ENCODE assay signal across 8 cellular contexts in genomic region chr16:4616047-4616811, GRCh38. TPM values are rescaled to one million over a fixed set of nuclear protein-coding genes. Genes with fewer than 3 reads are reported as not detected.
DNase-seq lines count a peak whose midpoint lies in the region; TF ChIP-seq lines count a peak whose summit lies in the region.

No MANE protein-coding gene starts in this region.

- TF ChIP-seq CTCF in Loucy (conservative IDR thresholded peaks at IDR 0.05; ENCODE audit: low read length) (peak; percentile 43), fibroblast of villous mesenchyme (IDR thresholded peaks at IDR 0.05; ENCODE audit: insufficient read depth, low read depth, low read length) (peak; percentile 30), neural cell (IDR thresholded peaks at IDR 0.05; ENCODE audit: poor library complexity, severe bottlenecking) (peak; percentile 63), stomach (IDR thresholded peaks at IDR 0.05) (peak in 2 of 7 experiments; percentile 19 to 44)

- TF ChIP-seq EP300 in neural cell (conservative IDR thresholded peaks at IDR 0.05; ENCODE audit: poor library complexity, severe bottlenecking) = peak; percentile 87
- TF ChIP-seq EP300 in stomach (IDR thresholded peaks at IDR 0.05) = peak; percentile 33

- WGBS in stomach, 5 donors = 0 to 1% (median 0%) methylated on average over 36 to 57 of the region's 57 CpGs

- H4K20me1 ChIP-seq in Loucy (ENCODE audit: insufficient read depth, low read length, poor library complexity, severe bottlenecking) (peaks cover 16% of the 10 kb centered on the region), neural cell (ENCODE audit: insufficient read depth) (peaks cover 6% of the 10 kb centered on the region)

- TF ChIP-seq RAD21 in neural cell (conservative IDR thresholded peaks at IDR 0.05) = peak; percentile 46

- H3K27ac ChIP-seq in neural cell (ENCODE audit: low read length) = peak overlapping the region; percentile 100
- peak overlapping the region; percentile 98 to 99 (median 99) for H3K27ac ChIP-seq in stomach

- H3K79me2 ChIP-seq in Loucy (ENCODE audit: insufficient read depth, low read length) = peaks cover 34% of the 10 kb centered on the region
- H3K79me2 ChIP-seq in neural cell (replicated peaks; ENCODE audit: insufficient read depth, low read length) = peaks cover 13% of the 10 kb centered on the region

- H3K36me3 ChIP-seq in H7 (replicated peaks; ENCODE audit: control insufficient read depth, insufficient read depth, low read length) (no peaks in the 10 kb centered on the region), Loucy (ENCODE audit: insufficient read depth, low read length) (no peaks in the 10 kb centered on the region), neural cell (ENCODE audit: insufficient read depth, low read length) (no peaks in the 10 kb centered on the region), stomach (peaks cover 0 to 3% (median 0%) of the 10 kb centered on the region in 4 donors)

- DNase-seq in G401 (ENCODE audit: low spot score) (peak; percentile 100), H7 (peak; percentile 99), activated gamma-delta T cell (lab: John Stamatoyannopoulos, UW) (peak; percentile 96), fibroblast of villous mesenchyme (ENCODE audit: low read depth) (peak; percentile 100), stomach (peak; percentile 100)

- H3K9me2 ChIP-seq in Loucy (replicated peaks; ENCODE audit: low read depth, low read length) (no peaks in the 10 kb centered on the region), neural cell (ENCODE audit: insufficient read depth, low read length) (no peaks in the 10 kb centered on the region)

- H3K4me3 ChIP-seq in H7 (ENCODE audit: insufficient read depth, low read depth, low read length) (peak overlapping the region; percentile 89), Loucy (ENCODE audit: low read length, poor library complexity, severe bottlenecking) (peak overlapping the region; percentile 85), fibroblast of villous mesenchyme (ENCODE audit: low read depth, low read length) (peak overlapping the region; percentile 63), neural cell (ENCODE audit: low read length) (peak overlapping the region; percentile 90), stomach (peak overlapping the region; percentile 55 to 100 (median 96))

- intact Hi-C loops in stomach (cut with DNase I; ENCODE audit: low total_unique reads) = no loop called here

- peak; percentile 69 for TF ChIP-seq POLR2A in Raji (IDR thresholded peaks at IDR 0.05; ENCODE audit: insufficient read depth, low read depth, low read length)
- peak in 1 of 4 donors; percentile 67 for TF ChIP-seq POLR2A in stomach (IDR thresholded peaks at IDR 0.05)

- peak overlapping the region; percentile 70; the same call in 1 of the 2 replicates for H2AFZ ChIP-seq in Loucy (ENCODE audit: low read length)
- H2AFZ ChIP-seq in neural cell (ENCODE audit: low read depth, low read length) = peak overlapping the region; percentile 63

- H3K9ac ChIP-seq in Loucy (ENCODE audit: low read depth, low read length, poor library complexity, severe bottlenecking) = peak overlapping the region; percentile 77
- peak overlapping the region; percentile 98 for H3K9ac ChIP-seq in neural cell (ENCODE audit: low read length)

- in situ Hi-C loops in G401 (cut with HindIII; ENCODE audit: low sequenced_read_pairs) = no loop called here

- H3K27me3 ChIP-seq in H7 (ENCODE audit: control insufficient read depth, insufficient read depth, low read length) = no peaks in the 10 kb centered on the region
- no peaks in the 10 kb centered on the region for H3K27me3 ChIP-seq in Loucy (ENCODE audit: insufficient read depth, low read length, poor library complexity, severe bottlenecking)
- no peaks in the 10 kb centered on the region for H3K27me3 ChIP-seq in neural cell (ENCODE audit: insufficient read depth, low read depth, low read length)
- no peaks in the 10 kb centered on the region for H3K27me3 ChIP-seq in stomach

- H3F3A ChIP-seq in Loucy (ENCODE audit: low read depth) = no peaks in the 10 kb centered on the region
- no peaks in the 10 kb centered on the region for H3F3A ChIP-seq in neural cell (ENCODE audit: insufficient read depth, low read length, poor library complexity, severe bottlenecking)

- H3K4me1 ChIP-seq in Loucy (ENCODE audit: insufficient read depth, low read length, poor library complexity, severe bottlenecking) = peaks cover 12% of the 10 kb centered on the region
- peaks cover 47 to 68% (median 67%) of the 10 kb centered on the region in 4 donors for H3K4me1 ChIP-seq in stomach

- no peaks in the 10 kb centered on the region for H3K9me3 ChIP-seq in Loucy (ENCODE audit: insufficient read depth, low read depth, low read length)
- H3K9me3 ChIP-seq in neural cell (ENCODE audit: low read length) = no peaks in the 10 kb centered on the region
- no peaks in the 10 kb centered on the region for H3K9me3 ChIP-seq in stomach

- H3K4me2 ChIP-seq in Loucy (ENCODE audit: low read depth, low read length, poor library complexity, severe bottlenecking) (peak overlapping the region; percentile 85), neural cell (ENCODE audit: low read length) (peak overlapping the region; percentile 70)

TF ChIP-seq in neural cell, 6 proteins besides CTCF, POLR2A, EP300 and RAD21:
- TF ChIP-seq TAF1 (IDR thresholded peaks at IDR 0.05; ENCODE audit: low read depth) = peak; percentile 55
- TF ChIP-seq REST (IDR thresholded peaks at IDR 0.05; ENCODE audit: borderline replicate concordance) = peak; percentile 42
- TF ChIP-seq EZH2 (IDR thresholded peaks at IDR 0.05; ENCODE audit: borderline replicate concordance, insufficient read depth, low read length, poor library complexity, severe bottlenecking) = no peak
- peak; percentile 48 for TF ChIP-seq SMC3 (conservative IDR thresholded peaks at IDR 0.05; ENCODE audit: poor library complexity)
- TF ChIP-seq POLR2AphosphoS5 (IDR thresholded peaks at IDR 0.05) = peak; percentile 90
- peak; percentile 78 for TF ChIP-seq MXI1 (conservative IDR thresholded peaks at IDR 0.05; ENCODE audit: poor library complexity, severe bottlenecking)

RNA-seq across cellular contexts. Expression of gene UBALD1, which starts 1.5 kb away (rescaled TPM):
- total RNA-seq in G401 (2014; rRNA removed; shearing (Covaris generic)) = 12.4 and 15.6 TPM in 2 replicates
- total RNA-seq in H7 (2014; rRNA removed; shearing (Covaris generic)) = 21.4 and 26.8 TPM in 2 replicates
- total RNA-seq in fibroblast of villous mesenchyme (6.9 and 10.3 TPM in 2 replicates), stomach (10 to 100 TPM in 2 of 5 donors, 1 to 10 TPM in 2, under 1 TPM in 1; 0.58 to 77.2 (median 6.8) TPM)
- polyA plus RNA-seq in neural cell (3.3 and 4.1 TPM in 2 replicates), stomach (10 to 100 TPM; 17.2 to 41.3 (median 31.9) TPM)
- polyA minus RNA-seq in neural cell = 8.8 and 18.5 TPM in 2 replicates

RNA-seq across cellular contexts. Expression of gene MGRN1, which starts 8.4 kb away (rescaled TPM):
- total RNA-seq in G401 (2014; rRNA removed; shearing (Covaris generic)) = 13.3 and 21.4 TPM in 2 replicates
- total RNA-seq in H7 (2014; rRNA removed; shearing (Covaris generic)) = 35.6 and 42.8 TPM in 2 replicates
- total RNA-seq in fibroblast of villous mesenchyme (43.2 and 44.5 TPM in 2 replicates), stomach (100 to 1,000 TPM in 2 of 5 donors, 10 to 100 TPM in 3; 34.7 to 469 (median 91.4) TPM)
- polyA plus RNA-seq in neural cell (35.9 and 47.0 TPM in 2 replicates), stomach (10 to 100 TPM; 13.2 to 21.5 (median 17.9) TPM)
- polyA minus RNA-seq in neural cell = 75.5 and 76.6 TPM in 2 replicates

Comparison
In these comparisons a context has a peak if more than half of its experiments do, and no peak if none do; other contexts are left out.
1. Peak in every context shown above with its lines: DNase-seq, H3K4me3 ChIP-seq and H3K27ac ChIP-seq.